Comparison of ENCODE assay signal across 9 cellular contexts in genomic region chr17:50872710-50873424, GRCh38. TPM values are rescaled to one million over a fixed set of nuclear protein-coding genes. Genes with fewer than 3 reads are reported as not detected.
A peak's percentile ranks its signal among the peaks of the same experiment; 100 is the strongest.
DNase-seq lines count a peak whose midpoint lies in the region; ATAC-seq and TF ChIP-seq lines count a peak whose summit lies in the region.
"Had no signal": no experiment of that assay in that cellular context is flagged by ENCODE, and none has a peak within 500 bp of the region (broad histone marks: within the 10 kb centered on the region; RNA-seq: fewer than 3 reads in every experiment).

No MANE protein-coding gene starts in this region.

- H4K91ac ChIP-seq in IMR-90 (ENCODE audit: insufficient read depth, low read depth, low read length), result no peak overlapping the region

- H3K14ac ChIP-seq in IMR-90 (replicated peaks; ENCODE audit: low read depth, low read length), result no peak overlapping the region

- H3K56ac ChIP-seq in IMR-90 (ENCODE audit: extremely low read depth, insufficient read depth, low read length), result no peak overlapping the region

- H3K18ac ChIP-seq in IMR-90 (ENCODE audit: low read depth, low read length), result no peak overlapping the region

- 80% methylated on average over 1 of the region's 4 CpGs; no CpG with 5 or more reads in 1 of the 2 experiments for WGBS in IMR-90 (ENCODE audit: extremely low coverage in 2 of 2, insufficient read length in 1 of 2), 2 experiments

- no peak overlapping the region for H4K8ac ChIP-seq in IMR-90 (ENCODE audit: low read depth in 2 of 2, low read length in 2 of 2)

- peak overlapping the region; percentile 46 for H3K27ac Mint-ChIP-seq in activated CD8-positive, alpha-beta T cell treated with anti-CD3 and anti-CD28 coated beads for 36 hours

- H3K4me3 Mint-ChIP-seq in activated CD8-positive, alpha-beta T cell treated with anti-CD3 and anti-CD28 coated beads for 36 hours, result no peak overlapping the region

- in situ Hi-C loops in IMR-90 (cut with MboI; ENCODE audit: low sequenced_read_pairs), result no loop called here

- dilution Hi-C loops in IMR-90 (cut with HindIII; ENCODE audit: low sequenced_read_pairs, unreplicated experiment), result no loop called here

- intact Hi-C loops in IMR-90 (cut with micrococcal nuclease), result no loop called here
- intact Hi-C loops in activated CD8-positive, alpha-beta T cell treated with anti-CD3 and anti-CD28 coated beads for 36 hours (cut with micrococcal nuclease), result loop anchor here (5.0 kb wide), 1 partner anchor 39 kb away; no protein-coding TSS in a partner anchor

- no peak overlapping the region for H2AK5ac ChIP-seq in IMR-90 (ENCODE audit: low read depth, low read length)

- TF ChIP-seq POLR2A in IMR-90 (IDR thresholded peaks at IDR 0.05; ENCODE audit: low read depth, low read length), result no peak

- no peaks in the 10 kb centered on the region for H3K36me3 Mint-ChIP-seq in activated CD8-positive, alpha-beta T cell treated with anti-CD3 and anti-CD28 coated beads for 36 hours (ENCODE audit: low read depth)

- no peaks in the 10 kb centered on the region for H4K20me1 ChIP-seq in IMR-90 (ENCODE audit: insufficient read depth, low read length)

- H2AK9ac ChIP-seq in IMR-90 (replicated peaks; ENCODE audit: low read depth, low read length, poor library complexity), result no peak overlapping the region

- no TSS peak for BruUV-seq in IMR-90 (replicated peaks; lab: Mats Ljungman, UMichigan)

- H3K36me3 ChIP-seq in IMR-90 (ENCODE audit: control insufficient read depth, insufficient read depth, low read length), result no peaks in the 10 kb centered on the region

- no peak overlapping the region for H2BK20ac ChIP-seq in IMR-90 (ENCODE audit: low read depth, low read length)

- H4K5ac ChIP-seq in IMR-90 (ENCODE audit: low read depth, low read length), result no peak overlapping the region

- H3K4me1 Mint-ChIP-seq in activated CD8-positive, alpha-beta T cell treated with anti-CD3 and anti-CD28 coated beads for 36 hours (ENCODE audit: low read depth), result peaks cover 40% of the 10 kb centered on the region

- no peak for TF ChIP-seq RAD21 in IMR-90 (IDR thresholded peaks at IDR 0.05; ENCODE audit: low read length)

- H3K9me1 ChIP-seq in IMR-90 (ENCODE audit: insufficient read depth, low read length), result no peaks in the 10 kb centered on the region

- POLR2A ChIA-PET in IMR-90 (lab: Charles Lee; ENCODE audit: unreplicated experiment), result no interaction called here
- POLR2A ChIA-PET in activated CD8-positive, alpha-beta T cell treated with anti-CD3 and anti-CD28 coated beads for 36 hours (lab: Charles Lee), result interaction anchor here (0.9 to 1.7 kb wide), 5 partner anchors 12 to 58 kb away, joined by 3 to 9 read pairs (median 5); no protein-coding TSS in a partner anchor

- H3K27me3 Mint-ChIP-seq in activated CD8-positive, alpha-beta T cell treated with anti-CD3 and anti-CD28 coated beads for 36 hours, result no peaks in the 10 kb centered on the region

- H3K27me3 ChIP-seq in IMR-90 (ENCODE audit: control insufficient read depth, insufficient read depth, low read length), result peaks cover 9% of the 10 kb centered on the region

- no peak overlapping the region for H3K4me3 ChIP-seq in IMR-90 (ENCODE audit: insufficient read depth, low read depth, low read length)
- H3K4me3 ChIP-seq in fibroblast of mammary gland (ENCODE audit: control insufficient read depth, low read depth, low read length), result no peak overlapping the region

- H3K9me3 Mint-ChIP-seq in activated CD8-positive, alpha-beta T cell treated with anti-CD3 and anti-CD28 coated beads for 36 hours, result no peaks in the 10 kb centered on the region

- H3K4me2 ChIP-seq in IMR-90 (ENCODE audit: low read depth, low read length), result no peak overlapping the region

- H3K4me1 ChIP-seq in IMR-90 (ENCODE audit: control insufficient read depth, insufficient read depth, low read length), result no peaks in the 10 kb centered on the region

- H2BK120ac ChIP-seq in IMR-90 (ENCODE audit: low read depth, low read length), result no peak overlapping the region

- H3K9me3 ChIP-seq in IMR-90 (ENCODE audit: control insufficient read depth, insufficient read depth, low read length), result no peaks in the 10 kb centered on the region

- no peak for TF ChIP-seq CTCF in IMR-90 (conservative IDR thresholded peaks at IDR 0.05; ENCODE audit: low read depth, low read length)
- TF ChIP-seq CTCF in activated CD8-positive, alpha-beta T cell treated with anti-CD3 and anti-CD28 coated beads for 36 hours (IDR thresholded peaks at IDR 0.05), result no peak
- no peak for TF ChIP-seq CTCF in fibroblast of mammary gland (conservative IDR thresholded peaks at IDR 0.05; ENCODE audit: control insufficient read depth, insufficient read depth, low read depth, low read length)

- CTCF ChIA-PET in IMR-90 (lab: Yijun Ruan, JAX), result no interaction called here
- CTCF ChIA-PET in activated CD8-positive, alpha-beta T cell treated with anti-CD3 and anti-CD28 coated beads for 36 hours (lab: Charles Lee), result interaction anchor here (0.7 to 3.3 kb wide), 9 partner anchors 15 to 280 kb away, joined by 3 to 12 read pairs (median 4); partner anchors contain the start of gene NME1

- H3K27ac ChIP-seq in IMR-90 (ENCODE audit: insufficient read depth, low read length), result no peak overlapping the region

- H3K79me1 ChIP-seq in IMR-90 (ENCODE audit: low read depth in 1 of 2, low read length in 2 of 2), result no peaks in the 10 kb centered on the region

- H3K23ac ChIP-seq in IMR-90 (ENCODE audit: low read depth, low read length), result no peak overlapping the region; the same call in 1 of the 2 replicates

- no peak overlapping the region for H2BK5ac ChIP-seq in IMR-90 (ENCODE audit: low read depth, low read length, poor library complexity, severe bottlenecking)

- peak; percentile 25 for DNase-seq in IMR-90
- peak; percentile 83 for DNase-seq in activated CD8-positive, alpha-beta T cell treated with anti-CD3 and anti-CD28 coated beads for 36 hours
- DNase-seq in fibroblast of mammary gland (ENCODE audit: low read depth), result peak; percentile 90
- peak; percentile 24 to 29 for DNase-seq in stimulated activated CD8-positive, alpha-beta memory T cell treated with anti-CD3 and anti-CD28 coated beads, Interleukin-2, amount 100 ng/mL, for 48 hours (ENCODE audit: low read depth in 2 of 2)
- no peak for DNase-seq in NCI-H1930 (lab: John Stamatoyannopoulos, UW)
- no peak for DNase-seq in GM19238 (ENCODE audit: insufficient read length, low spot score)

- no peak overlapping the region for H2BK15ac ChIP-seq in IMR-90 (ENCODE audit: low read depth, low read length)

- no peak for ATAC-seq in IMR-90 (ENCODE audit: low read depth)
- ATAC-seq in activated CD8-positive, alpha-beta T cell treated with anti-CD3 and anti-CD28 coated beads for 36 hours, result peak; percentile 62
- no peak for ATAC-seq in GM18870 (IDR thresholded peaks at IDR 0.05; ENCODE audit: unreplicated experiment)
- ATAC-seq in GM21825 (IDR thresholded peaks at IDR 0.05; ENCODE audit: unreplicated experiment), result no peak

- no peak overlapping the region for H2AFZ ChIP-seq in IMR-90 (replicated peaks; ENCODE audit: low read length, poor library complexity)

- H3K4ac ChIP-seq in IMR-90 (ENCODE audit: low read depth, low read length), result no peak overlapping the region

- no peak overlapping the region for H3K9ac ChIP-seq in IMR-90 (ENCODE audit: low read depth, low read length)

TF ChIP-seq in IMR-90, 13 proteins besides CTCF, POLR2A, EP300 and RAD21:
- TF ChIP-seq MXI1 (IDR thresholded peaks at IDR 0.05; ENCODE audit: borderline replicate concordance, low read depth, low read length) (0 out of 2 replicates have a peak, but pooled peaks have one; percentile 22), RCOR1 (IDR thresholded peaks at IDR 0.05; ENCODE audit: insufficient replicate concordance, low read length) (no peak)

RNA-seq across cellular contexts. Expression of gene TOB1, which starts 6.7 kb away (rescaled TPM):
- 4.3 and 6.1 TPM in 2 replicates for total RNA-seq in IMR-90 (2012; rRNA removed)
- polyA plus RNA-seq in IMR-90 (2012; rRNA removed), result 9.0 and 9.2 TPM in 2 replicates
- polyA plus RNA-seq in IMR-90 (2012; cell fraction: cytosol; rRNA removed), result 8.7 and 11.5 TPM in 2 replicates
- polyA plus RNA-seq in IMR-90 (2012; cell fraction: nucleus; rRNA removed; ENCODE audit: low replicate concordance), result 10.3 and 26.9 TPM in 2 replicates
- total RNA-seq in activated CD8-positive, alpha-beta T cell treated with anti-CD3 and anti-CD28 coated beads for 36 hours, result 10 to 100 TPM; 34.4 to 40.5 TPM

RNA-seq across cellular contexts. Expression of gene WFIKKN2, which starts 37.5 kb away (rescaled TPM):
- not detected in 2 replicates for total RNA-seq in IMR-90 (2012; rRNA removed)
- 0.02 and 0.04 TPM in 2 replicates for polyA plus RNA-seq in IMR-90 (2012; rRNA removed)
- 0.01 and 0.04 TPM in 2 replicates for polyA plus RNA-seq in IMR-90 (2012; cell fraction: cytosol; rRNA removed)
- polyA plus RNA-seq in IMR-90 (2012; cell fraction: nucleus; rRNA removed; ENCODE audit: low replicate concordance), result 0.11 and 0.16 TPM in 2 replicates
- total RNA-seq in activated CD8-positive, alpha-beta T cell treated with anti-CD3 and anti-CD28 coated beads for 36 hours, result not detected
- total RNA-seq: glomerular endothelial cell had no signal

Comparison
In these comparisons a context has a peak if more than half of its experiments do, and no peak if none do; other contexts are left out.
1. DNase-seq: peak in IMR-90 (single experiment), activated CD8-positive, alpha-beta T cell treated with anti-CD3 and anti-CD28 coated beads for 36 hours (single experiment), fibroblast of mammary gland (single experiment) and stimulated activated CD8-positive, alpha-beta memory T cell treated with anti-CD3 and anti-CD28 coated beads, Interleukin-2, amount 100 ng/mL, for 48 hours (2 of 2); none in NCI-H1930 (0 of 2) and GM19238 (single experiment).